In the genomic region with DNA sequence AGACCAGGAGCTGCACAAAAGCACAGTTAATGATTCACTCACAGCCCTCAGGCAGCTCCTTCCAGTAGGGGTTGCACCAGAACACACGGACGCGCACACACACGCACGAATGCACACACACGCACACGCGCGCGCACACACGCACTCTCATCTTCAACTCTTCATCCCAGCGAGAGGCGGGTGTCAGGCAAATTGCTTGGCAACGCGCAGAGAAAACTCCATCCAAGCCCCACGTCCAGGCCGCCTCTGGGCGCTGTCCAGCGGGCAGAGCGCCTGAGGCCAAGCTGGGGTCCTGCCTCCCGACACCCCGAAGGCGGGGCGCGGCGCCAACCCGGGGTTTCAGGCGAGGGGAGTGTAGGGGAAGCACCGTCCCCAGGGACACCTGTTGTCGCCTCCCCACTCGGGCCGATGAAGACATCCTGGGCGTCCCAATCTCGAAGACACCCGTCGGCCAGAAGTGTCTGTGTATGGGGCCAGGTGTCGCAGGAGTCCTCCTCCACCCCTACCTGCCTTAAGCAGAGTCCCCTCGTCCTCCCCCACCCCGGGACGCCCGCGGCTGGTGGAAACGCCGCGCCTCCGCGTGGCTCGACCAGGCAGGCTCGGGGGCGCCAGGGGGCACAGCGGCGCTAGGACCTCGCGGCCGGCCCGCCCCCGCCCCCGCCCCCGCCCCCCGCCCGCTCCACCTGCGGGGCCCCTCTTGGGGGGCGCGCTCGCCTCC, we compare ENCODE assay signal across 9 cellular contexts. TPM values are rescaled to one million over a fixed set of nuclear protein-coding genes. Genes with fewer than 3 reads are reported as not detected.
DNase-seq lines count a peak whose midpoint lies in the region; ATAC-seq and TF ChIP-seq lines count a peak whose summit lies in the region.
"Had no signal": no experiment of that assay in that cellular context is flagged by ENCODE, and none has a peak within 500 bp of the region (broad histone marks: within the 10 kb centered on the region; RNA-seq: fewer than 3 reads in every experiment).

No MANE protein-coding gene starts in this region.

- in situ Hi-C loops in Panc1 (cut with HindIII; ENCODE audit: low pct_unique_long_range_greater_than_20kb, low sequenced_read_pairs): no loop called here
- in situ Hi-C loops in astrocyte of the cerebellum (cut with HindIII; ENCODE audit: low sequenced_read_pairs): no loop called here

- H3K9me3 ChIP-seq in Panc1 (ENCODE audit: control insufficient read depth, insufficient read depth, low read depth, low read length): no peaks in the 10 kb centered on the region
- no peaks in the 10 kb centered on the region for H3K9me3 ChIP-seq in psoas muscle

- H3K4me1 Mint-ChIP-seq in CD14-positive monocyte: peaks cover 14% of the 10 kb centered on the region

- intact Hi-C loops in CD14-positive monocyte (cut with micrococcal nuclease): loop anchor here (10.0 kb wide), 1 partner anchor 51 kb away; no protein-coding TSS in a partner anchor
- intact Hi-C loops in Panc1 (cut with micrococcal nuclease; ENCODE audit: unreplicated experiment): no loop called here
- intact Hi-C loops in psoas muscle (cut with DNase I): loop anchor here in 1 of 2 donors (5.0 kb wide), 1 partner anchor 33 kb away; the partner anchor contains the start of gene STON2

- TF ChIP-seq CTCF in CD14-positive monocyte (IDR thresholded peaks at IDR 0.05) (no peak), Panc1 (IDR thresholded peaks at IDR 0.05) (no peak), astrocyte of the cerebellum (IDR thresholded peaks at IDR 0.05; ENCODE audit: low read depth, low read length, missing control alignments) (no peak), psoas muscle (IDR thresholded peaks at IDR 0.05) (no peak)

- no TSS peak for BruUV-seq in Panc1 (replicated peaks; lab: Mats Ljungman, UMichigan)

- H3K27ac ChIP-seq in Panc1 (ENCODE audit: low read length): no peak overlapping the region
- H3K27ac ChIP-seq in psoas muscle: peak overlapping the region; percentile 74
- H3K27ac ChIP-seq: HL-60 had no signal

- H3K9me3 Mint-ChIP-seq in CD14-positive monocyte: peaks cover 0 to 13% (median 3%) of the 10 kb centered on the region in 7 donors

- peaks cover 3 to 17% of the 10 kb centered on the region in 2 donors for H3K36me3 Mint-ChIP-seq in CD14-positive monocyte

- peak; percentile 50 for DNase-seq in CD14-positive monocyte (ENCODE audit: low spot score)
- no peak for DNase-seq in Panc1 (ENCODE audit: low read depth, low spot score)
- no peak for DNase-seq in astrocyte of the cerebellum (ENCODE audit: low read depth)
- peak; percentile 13 for DNase-seq in hepatic stellate cell (ENCODE audit: low spot score)
- DNase-seq in psoas muscle: peak; percentile 65 to 80
- no peak for DNase-seq in central memory CD4-positive, alpha-beta T cell

- POLR2A ChIA-PET in Panc1 (lab: Charles Lee): no interaction called here

- ATAC-seq in GM19438 (IDR thresholded peaks at IDR 0.05; ENCODE audit: low read depth, unreplicated experiment): peak; percentile 57
- peak; percentile 21 for ATAC-seq in HG03469 (IDR thresholded peaks at IDR 0.05; ENCODE audit: unreplicated experiment)
- peak; percentile 64 for ATAC-seq in Panc1
- peak; percentile 56 to 71 (median 67) for ATAC-seq in psoas muscle

- H3K4me3 Mint-ChIP-seq in CD14-positive monocyte: peak overlapping the region; percentile 79 to 95

- H3K27ac Mint-ChIP-seq in CD14-positive monocyte: peak overlapping the region in 2 of 7 donors; percentile 3 to 41

- H3K36me3 ChIP-seq in Panc1 (ENCODE audit: control insufficient read depth, insufficient read depth, low read length) (no peaks in the 10 kb centered on the region), psoas muscle (ENCODE audit: insufficient read depth in 1 of 2, low read depth in 1 of 2) (no peaks in the 10 kb centered on the region)

- no peaks in the 10 kb centered on the region; the same call in 1 of the 2 replicates for H3K4me1 ChIP-seq in Panc1 (ENCODE audit: control insufficient read depth, insufficient read depth, low read length)
- H3K4me1 ChIP-seq in psoas muscle: peaks cover 28% of the 10 kb centered on the region

- H3K27me3 ChIP-seq in Panc1 (ENCODE audit: control insufficient read depth, insufficient read depth, low read length) (peaks cover 26% of the 10 kb centered on the region), psoas muscle (ENCODE audit: insufficient read depth in 3 of 3, low read length in 2 of 3) (no peaks in the 10 kb centered on the region)

- H3K27me3 Mint-ChIP-seq in CD14-positive monocyte (ENCODE audit: low read depth in 3 of 3): peaks cover 73 to 89% (median 77%) of the 10 kb centered on the region in 3 donors

- WGBS in psoas muscle, 3 donors: 0 to 1% (median 1%) methylated on average over 44 to 65 of the region's 65 CpGs

- CTCF ChIA-PET in Panc1 (lab: Charles Lee): no interaction called here

- H3K4me3 ChIP-seq in Panc1 (ENCODE audit: low read depth in 2 of 2, low read length in 2 of 2): peak overlapping the region; percentile 35 to 38
- peak overlapping the region; percentile 53 for H3K4me3 ChIP-seq in astrocyte of the cerebellum (ENCODE audit: low read depth, low read length)
- H3K4me3 ChIP-seq in psoas muscle: peak overlapping the region; percentile 71

RNA-seq across cellular contexts. Expression of gene STON2, which starts 35.6 kb away (rescaled TPM):
- 1 to 10 TPM; 1.6 to 2.1 TPM for polyA plus RNA-seq in CD14-positive monocyte
- 0.36 TPM for total RNA-seq in Panc1 (2021; ENCODE audit: unreplicated experiment)
- not detected for polyA plus RNA-seq in Panc1 (2012; ENCODE audit: insufficient read length)
- 100 to 1,000 TPM in 1 of 4 donors, 10 to 100 TPM in 3; 37.4 to 147 (median 77.1) TPM for total RNA-seq in psoas muscle
- 10 to 100 TPM in 1 of 3 donors, 1 to 10 TPM in 2; 4.8 to 18.2 (median 6.2) TPM for polyA plus RNA-seq in psoas muscle

Comparison
In these comparisons a context has a peak if more than half of its experiments do, and no peak if none do; other contexts are left out.
1. DNase-seq: peak in CD14-positive monocyte (single experiment), hepatic stellate cell (single experiment) and psoas muscle (2 of 2); none in Panc1 (single experiment), astrocyte of the cerebellum (single experiment) and central memory CD4-positive, alpha-beta T cell (single experiment).
2. RNA of gene STON2, which starts 35.6 kb away (total RNA-seq): 37.4 to 147 TPM in psoas muscle; 0.36 TPM in Panc1 (single experiment); every median in the first group is over 10 times any median in the second.
3. Peak in every context shown above with its lines, with median percentiles within 50 percentile points of each other: ATAC-seq and H3K4me3 ChIP-seq.